1 cellular context compared by ENCODE assay signal in the genomic region with DNA sequence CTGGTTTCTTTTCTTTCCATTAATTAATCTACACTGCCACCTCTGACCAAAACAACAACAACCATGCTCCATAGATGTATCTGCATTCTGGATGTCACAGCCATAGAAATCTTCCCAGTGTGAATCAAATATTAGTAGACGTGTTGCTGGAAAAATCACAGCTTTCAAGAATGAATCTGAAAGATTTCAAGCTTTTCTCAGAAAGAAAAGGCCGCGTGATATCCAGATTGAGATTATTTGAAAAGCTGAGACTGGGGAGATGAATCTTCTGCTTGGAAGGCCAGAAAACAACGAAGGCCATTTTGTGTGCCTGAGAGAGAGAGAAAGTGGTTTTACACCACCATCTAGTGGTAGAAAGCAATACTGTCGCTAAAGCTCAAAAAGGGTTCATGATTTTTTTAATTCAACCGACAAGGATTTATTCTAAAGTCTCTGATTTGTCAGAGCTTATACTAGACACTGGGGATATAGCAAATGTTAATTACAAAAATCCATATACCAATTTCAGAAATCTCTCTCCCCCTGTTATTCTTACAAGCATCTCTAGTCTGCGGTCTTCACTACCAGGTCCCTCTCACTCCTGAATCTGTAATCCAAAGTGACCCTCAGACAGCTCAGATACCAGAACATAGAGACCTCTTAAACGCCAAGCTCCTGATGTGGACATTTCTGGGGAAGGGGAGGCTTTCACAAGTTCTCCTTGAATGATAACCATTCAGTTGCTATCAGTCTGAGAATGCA.
TF ChIP-seq lines count a peak whose summit lies in the region.

No MANE protein-coding gene starts in this region.

TF ChIP-seq in SK-N-SH, 30 proteins besides CTCF, POLR2A, EP300 and RAD21 (continued from another document):
- TF ChIP-seq, protein P1, sequence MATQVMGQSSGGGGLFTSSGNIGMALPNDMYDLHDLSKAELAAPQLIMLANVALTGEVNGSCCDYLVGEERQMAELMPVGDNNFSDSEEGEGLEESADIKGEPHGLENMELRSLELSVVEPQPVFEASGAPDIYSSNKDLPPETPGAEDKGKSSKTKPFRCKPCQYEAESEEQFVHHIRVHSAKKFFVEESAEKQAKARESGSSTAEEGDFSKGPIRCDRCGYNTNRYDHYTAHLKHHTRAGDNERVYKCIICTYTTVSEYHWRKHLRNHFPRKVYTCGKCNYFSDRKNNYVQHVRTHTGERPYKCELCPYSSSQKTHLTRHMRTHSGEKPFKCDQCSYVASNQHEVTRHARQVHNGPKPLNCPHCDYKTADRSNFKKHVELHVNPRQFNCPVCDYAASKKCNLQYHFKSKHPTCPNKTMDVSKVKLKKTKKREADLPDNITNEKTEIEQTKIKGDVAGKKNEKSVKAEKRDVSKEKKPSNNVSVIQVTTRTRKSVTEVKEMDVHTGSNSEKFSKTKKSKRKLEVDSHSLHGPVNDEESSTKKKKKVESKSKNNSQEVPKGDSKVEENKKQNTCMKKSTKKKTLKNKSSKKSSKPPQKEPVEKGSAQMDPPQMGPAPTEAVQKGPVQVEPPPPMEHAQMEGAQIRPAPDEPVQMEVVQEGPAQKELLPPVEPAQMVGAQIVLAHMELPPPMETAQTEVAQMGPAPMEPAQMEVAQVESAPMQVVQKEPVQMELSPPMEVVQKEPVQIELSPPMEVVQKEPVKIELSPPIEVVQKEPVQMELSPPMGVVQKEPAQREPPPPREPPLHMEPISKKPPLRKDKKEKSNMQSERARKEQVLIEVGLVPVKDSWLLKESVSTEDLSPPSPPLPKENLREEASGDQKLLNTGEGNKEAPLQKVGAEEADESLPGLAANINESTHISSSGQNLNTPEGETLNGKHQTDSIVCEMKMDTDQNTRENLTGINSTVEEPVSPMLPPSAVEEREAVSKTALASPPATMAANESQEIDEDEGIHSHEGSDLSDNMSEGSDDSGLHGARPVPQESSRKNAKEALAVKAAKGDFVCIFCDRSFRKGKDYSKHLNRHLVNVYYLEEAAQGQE (IDR thresholded peaks at IDR 0.05; ENCODE audit: low read depth, low read length), result no peak
- TF ChIP-seq, protein P2, sequence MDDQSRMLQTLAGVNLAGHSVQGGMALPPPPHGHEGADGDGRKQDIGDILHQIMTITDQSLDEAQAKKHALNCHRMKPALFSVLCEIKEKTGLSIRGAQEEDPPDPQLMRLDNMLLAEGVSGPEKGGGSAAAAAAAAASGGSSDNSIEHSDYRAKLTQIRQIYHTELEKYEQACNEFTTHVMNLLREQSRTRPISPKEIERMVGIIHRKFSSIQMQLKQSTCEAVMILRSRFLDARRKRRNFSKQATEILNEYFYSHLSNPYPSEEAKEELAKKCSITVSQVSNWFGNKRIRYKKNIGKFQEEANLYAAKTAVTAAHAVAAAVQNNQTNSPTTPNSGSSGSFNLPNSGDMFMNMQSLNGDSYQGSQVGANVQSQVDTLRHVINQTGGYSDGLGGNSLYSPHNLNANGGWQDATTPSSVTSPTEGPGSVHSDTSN (IDR thresholded peaks at IDR 0.05), result no peak
- TF ChIP-seq TCF12 (IDR thresholded peaks at IDR 0.05) (no peak), FOXM1 (IDR thresholded peaks at IDR 0.05; ENCODE audit: low read depth) (no peak), GABPA (IDR thresholded peaks at IDR 0.05; ENCODE audit: low read depth) (no peak), EZH2phosphoT487 (IDR thresholded peaks at IDR 0.05; ENCODE audit: borderline replicate concordance, low read depth) (no peak), YY1 (IDR thresholded peaks at IDR 0.05; ENCODE audit: low read depth) (peak; percentile 74; the same call in 1 of the 2 replicates), RFX5 (IDR thresholded peaks at IDR 0.05; ENCODE audit: low read length) (no peak), TEAD4 (IDR thresholded peaks at IDR 0.05; ENCODE audit: borderline replicate concordance, insufficient read depth) (no peak), MEF2A (IDR thresholded peaks at IDR 0.05; ENCODE audit: borderline replicate concordance, low read depth) (no peak), RCOR1 (IDR thresholded peaks at IDR 0.05; ENCODE audit: low read length) (no peak), JUND (IDR thresholded peaks at IDR 0.05) (no peak), NFIC (IDR thresholded peaks at IDR 0.05; ENCODE audit: borderline replicate concordance) (no peak)
TF ChIP-seq in SK-N-SH: peak in this region for 2.
